17 cellular contexts compared by ENCODE assay signal in the genomic region with DNA sequence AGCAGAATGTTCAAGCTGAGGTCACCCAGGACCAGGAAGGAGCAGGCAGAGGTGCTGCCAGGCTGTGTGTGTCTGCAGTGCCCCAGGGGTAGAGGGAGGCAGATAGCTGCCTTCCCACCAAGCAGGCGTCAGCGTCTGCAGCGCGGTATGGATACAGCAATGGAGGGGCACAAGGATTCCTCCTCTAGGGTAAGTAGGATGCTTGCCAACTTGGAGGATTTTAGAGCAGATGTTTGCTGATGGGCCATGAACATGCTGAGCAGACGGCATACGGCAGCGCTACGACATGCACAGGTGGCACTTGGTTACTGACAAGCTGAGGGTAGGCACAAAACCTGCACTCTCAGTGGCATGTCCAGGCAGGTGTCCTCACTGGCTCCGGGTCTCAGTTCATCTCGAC. TPM values are rescaled to one million over a fixed set of nuclear protein-coding genes. Genes with fewer than 3 reads are reported as not detected.
DNase-seq lines count a peak whose midpoint lies in the region; ATAC-seq and TF ChIP-seq lines count a peak whose summit lies in the region.
"Had no signal": no experiment of that assay in that cellular context is flagged by ENCODE, and none has a peak within 500 bp of the region (broad histone marks: within the 10 kb centered on the region; RNA-seq: fewer than 3 reads in every experiment).

No MANE protein-coding gene starts in this region.

- in situ Hi-C loops in transverse colon (cut with MboI; ENCODE audit: low pct_ligation_motif_present in 1 of 4, low pct_unique_long_range_greater_than_20kb in 1 of 4, low sequenced_read_pairs in 3 of 4) = no loop called here

- H3K36me3 ChIP-seq in right atrium auricular region (no peaks in the 10 kb centered on the region), transverse colon (peaks cover 0 to 6% (median 1%) of the 10 kb centered on the region in 4 donors)
- H3K36me3 ChIP-seq: SJCRH30 had no signal

- H3K27me3 ChIP-seq in right atrium auricular region (no peaks in the 10 kb centered on the region), transverse colon (no peaks in the 10 kb centered on the region)
- H3K27me3 ChIP-seq: SJCRH30 had no signal

- no peak overlapping the region for H3K4me3 Mint-ChIP-seq in glutamatergic neuron (ENCODE audit: unreplicated experiment)
- H3K4me3 Mint-ChIP-seq: CD14-positive monocyte, GM23338 had no signal

- no peak for ATAC-seq in GM18867 (IDR thresholded peaks at IDR 0.05; ENCODE audit: unreplicated experiment)
- ATAC-seq in GM21825 (IDR thresholded peaks at IDR 0.05; ENCODE audit: unreplicated experiment) = no peak
- ATAC-seq: A549, GM23338 had no signal

- H3K9me3 Mint-ChIP-seq in glutamatergic neuron (ENCODE audit: unreplicated experiment) = peaks cover 6% of the 10 kb centered on the region

- H3K4me1 Mint-ChIP-seq in glutamatergic neuron (ENCODE audit: low read depth, unreplicated experiment) = peaks cover 21% of the 10 kb centered on the region
- H3K4me1 Mint-ChIP-seq: CD14-positive monocyte had no signal

- DNase-seq in cardiac septum (ENCODE audit: low spot score) (peak; percentile 51), right atrium auricular region (ENCODE audit: low spot score) (no peak), NCI-H2171 (lab: John Stamatoyannopoulos, UW) (peak; percentile 92), glutamatergic neuron (peak; percentile 1), transverse colon (peak; percentile 4), T-helper 2 cell (no peak)
- DNase-seq: COR-L47, KBM-7, NCI-H1092, NCI-H1930, SJCRH30 had no signal

- H3K27ac ChIP-seq in right atrium auricular region = no peak overlapping the region
- H3K27ac ChIP-seq in transverse colon = no peak overlapping the region
- H3K27ac ChIP-seq: A549, RWPE1, SJCRH30 had no signal

- H3K4me1 ChIP-seq in right atrium auricular region (no peaks in the 10 kb centered on the region), transverse colon (no peaks in the 10 kb centered on the region)
- H3K4me1 ChIP-seq: A549, SJCRH30 had no signal

- H3K27me3 Mint-ChIP-seq in glutamatergic neuron (ENCODE audit: unreplicated experiment) = peaks cover 3% of the 10 kb centered on the region

- intact Hi-C loops in cardiac septum (cut with DNase I) = no loop called here
- intact Hi-C loops in transverse colon (cut with DNase I; ENCODE audit: low total_unique reads) = no loop called here

- WGBS in transverse colon (ENCODE audit: low coverage in 1 of 2), 2 donors = 93% methylated on average over 10 of the region's 10 CpGs; no CpG with 5 or more reads in 1 of the 2 donors

- no peak for TF ChIP-seq EP300 in transverse colon (IDR thresholded peaks at IDR 0.05; ENCODE audit: low read depth)

- no peak for TF ChIP-seq POLR2A in transverse colon (IDR thresholded peaks at IDR 0.05)

- no peaks in the 10 kb centered on the region for H3K9me3 ChIP-seq in right atrium auricular region
- no peaks in the 10 kb centered on the region for H3K9me3 ChIP-seq in transverse colon
- H3K9me3 ChIP-seq: SJCRH30 had no signal

- TF ChIP-seq CTCF in right atrium auricular region (IDR thresholded peaks at IDR 0.05) (no peak), glutamatergic neuron (IDR thresholded peaks at IDR 0.05; ENCODE audit: partially characterized antibody, unreplicated experiment) (no peak), transverse colon (IDR thresholded peaks at IDR 0.05) (no peak)

- H3K36me3 Mint-ChIP-seq in glutamatergic neuron (ENCODE audit: unreplicated experiment) = peaks cover 22% of the 10 kb centered on the region
- H3K36me3 Mint-ChIP-seq: CD14-positive monocyte had no signal

- H3K27ac Mint-ChIP-seq in glutamatergic neuron (ENCODE audit: unreplicated experiment) = no peak overlapping the region
- H3K27ac Mint-ChIP-seq: CD14-positive monocyte, GM23338 had no signal

- no peak overlapping the region for H3K4me3 ChIP-seq in right atrium auricular region
- no peak overlapping the region for H3K4me3 ChIP-seq in transverse colon
- H3K4me3 ChIP-seq: A549, GM23338, SJCRH30 had no signal

RNA-seq across cellular contexts. Expression of a gene that starts 48.1 kb away (rescaled TPM):
- 8.8 TPM for total RNA-seq in cardiac septum
- 10 to 100 TPM in 1 of 2 donors, 1 to 10 TPM in 1; 4.4 to 10.4 TPM for total RNA-seq in right atrium auricular region
- 37.2 TPM for total RNA-seq in glutamatergic neuron (ENCODE audit: unreplicated experiment)
- total RNA-seq in transverse colon = 10 to 100 TPM; 10.1 to 22.7 (median 16.7) TPM

Comparison
In these comparisons a context has a peak if more than half of its experiments do, and no peak if none do; other contexts are left out.
1. DNase-seq: peak in cardiac septum (single experiment), NCI-H2171 (single experiment), glutamatergic neuron (single experiment) and transverse colon (single experiment); none in right atrium auricular region (single experiment) and T-helper 2 cell (0 of 5).